Comparison of ENCODE assay signal across 17 cellular contexts in the genomic region with DNA sequence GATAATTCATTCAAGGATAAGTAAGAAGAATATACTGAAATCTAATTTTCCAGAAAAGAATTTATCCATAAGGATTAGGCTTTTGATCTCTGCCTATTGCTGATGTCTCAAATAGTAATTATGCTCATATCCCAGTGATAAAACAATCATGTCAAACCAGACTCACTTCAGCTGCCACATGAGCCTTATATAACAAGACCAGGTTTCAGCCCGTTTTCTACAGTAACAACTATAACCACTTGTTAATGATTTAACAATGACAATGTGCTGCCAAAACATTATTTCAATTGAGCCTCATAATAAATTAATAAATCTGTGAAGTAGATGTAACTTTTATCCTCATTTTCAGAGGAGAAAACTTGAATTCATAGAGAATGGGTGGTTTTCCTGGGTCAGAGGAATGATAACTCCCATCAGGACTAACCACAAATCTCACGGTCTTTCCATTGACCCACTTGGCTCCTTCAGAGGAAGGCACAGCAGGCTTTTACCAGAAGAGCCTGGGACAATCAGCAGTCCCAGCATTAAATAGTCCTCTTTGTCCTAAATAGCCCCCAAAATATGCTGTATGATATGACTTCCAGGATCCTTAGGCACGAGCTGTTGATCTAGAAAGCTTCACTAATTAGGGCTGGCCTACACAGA. TPM values are rescaled to one million over a fixed set of nuclear protein-coding genes. Genes with fewer than 3 reads are reported as not detected.
DNase-seq lines count a peak whose midpoint lies in the region; ATAC-seq, FAIRE-seq and TF ChIP-seq lines count a peak whose summit lies in the region.
"Had no signal": no experiment of that assay in that cellular context is flagged by ENCODE, and none has a peak within 500 bp of the region (broad histone marks: within the 10 kb centered on the region; RNA-seq: fewer than 3 reads in every experiment).

No MANE protein-coding gene starts in this region.

- POLR2A ChIA-PET in HepG2 (lab: Yijun Ruan, JAX) = no interaction called here

- no peaks in the 10 kb centered on the region for H3K9me3 ChIP-seq in right lobe of liver
- H3K9me3 ChIP-seq in HepG2 (ENCODE audit: low read length) = no peaks in the 10 kb centered on the region
- H3K9me3 ChIP-seq in small intestine (ENCODE audit: control insufficient read depth, low read depth) = no peaks in the 10 kb centered on the region
- H3K9me3 ChIP-seq: A549, BLaER1 had no signal

- CTCF ChIA-PET in HepG2 (lab: Yijun Ruan, JAX; ENCODE audit: low intra/inter-chr PET ratio, low total read pairs) = no interaction called here

- no peak overlapping the region for H3K4me2 ChIP-seq in HepG2 (ENCODE audit: low read depth, low read length)
- H3K4me2 ChIP-seq: BLaER1 had no signal

- TF ChIP-seq EP300 in HepG2 (IDR thresholded peaks at IDR 0.05; ENCODE audit: low read depth in 2 of 2, low read length in 2 of 2) = no peak
- TF ChIP-seq EP300 in HepG2 (CRISPR knock-in tag; IDR thresholded peaks at IDR 0.05; ENCODE audit: borderline replicate concordance) = no peak

- no peak overlapping the region for H3K4me3 ChIP-seq in right lobe of liver
- no peak overlapping the region for H3K4me3 ChIP-seq in HepG2 (replicated peaks in 1 of 3; ENCODE audit: insufficient read depth in 1 of 3, low read depth in 2 of 3, low read length in 3 of 3)
- no peak overlapping the region for H3K4me3 ChIP-seq in small intestine (ENCODE audit: low read depth in 1 of 2, low read length in 2 of 2)
- H3K4me3 ChIP-seq: A549, BLaER1 had no signal

- no peak for TF ChIP-seq POLR2A in right lobe of liver (IDR thresholded peaks at IDR 0.05)
- no peak for TF ChIP-seq POLR2A in HepG2 (IDR thresholded peaks at IDR 0.05; ENCODE audit: insufficient read depth in 1 of 2, low read depth in 2 of 2, low read length in 2 of 2)

- no peaks in the 10 kb centered on the region for H3K36me3 ChIP-seq in right lobe of liver
- H3K36me3 ChIP-seq in HepG2 (replicated peaks in 1 of 2; ENCODE audit: control insufficient read depth in 1 of 2, insufficient read depth in 2 of 2, low read length in 2 of 2) = peaks cover 4 to 6% of the 10 kb centered on the region in 2 experiments; a peak in 3 of 5 replicates
- peaks cover 2 to 3% of the 10 kb centered on the region in 2 donors for H3K36me3 ChIP-seq in small intestine (ENCODE audit: control insufficient read depth in 2 of 2, insufficient read depth in 2 of 2, low read length in 2 of 2)

- H3K79me2 ChIP-seq in HepG2 (ENCODE audit: insufficient read depth, low read length) = no peaks in the 10 kb centered on the region

- FAIRE-seq in HepG2 (lab: Jason Lieb, UNC) = no peak
- FAIRE-seq in small intestine (lab: Jason Lieb, UNC) = no peak
- FAIRE-seq: A549, HTR-8/SVneo had no signal

- no TSS peak for BruUV-seq in HepG2 (replicated peaks; lab: Mats Ljungman, UMichigan)

- intact Hi-C loops in right lobe of liver (cut with DNase I) (no loop called here), HepG2 (cut with micrococcal nuclease; ENCODE audit: unreplicated experiment) (no loop called here)

- H2AFZ ChIP-seq in HepG2 (ENCODE audit: low read length) = no peak overlapping the region

- DNase-seq in right lobe of liver (no peak), HepG2 (ENCODE audit: low spot score) (no peak), foreskin melanocyte (peak; percentile 47), left lobe of liver (ENCODE audit: low spot score) (no peak), small intestine (peak; percentile 37), AG08395 (ENCODE audit: low spot score) (no peak)
- DNase-seq: CD4-positive, alpha-beta memory T cell; DMS153; DMS79; GF-D8 had no signal

- H3K9ac ChIP-seq in HepG2 (ENCODE audit: insufficient read depth, low read depth, low read length) = no peak overlapping the region
- H3K9ac ChIP-seq: BLaER1 had no signal

- ATAC-seq in right lobe of liver (peak; percentile 61 to 87 (median 76)), HepG2 (no peak), left lobe of liver (peak; percentile 91), HG03095 (IDR thresholded peaks at IDR 0.05; ENCODE audit: unreplicated experiment) (no peak), HG03520 (IDR thresholded peaks at IDR 0.05; ENCODE audit: unreplicated experiment) (no peak)
- ATAC-seq: A549 had no signal

- in situ Hi-C loops in HepG2 (cut with HindIII; ENCODE audit: extremely low pct_ligation_motif_present, low pct_unique_long_range_greater_than_20kb) = no loop called here

- no peaks in the 10 kb centered on the region for H4K20me1 ChIP-seq in HepG2 (ENCODE audit: insufficient read depth, low read length)

- TF ChIP-seq CTCF in right lobe of liver (IDR thresholded peaks at IDR 0.05) (no peak), HepG2 (CRISPR knock-in tag; IDR thresholded peaks at IDR 0.05) (no peak)

- H3K27ac ChIP-seq in right lobe of liver (peak overlapping the region in 1 of 3 donors; percentile 7), HepG2 (ENCODE audit: extremely low read length, insufficient read depth, low read length) (no peak overlapping the region), small intestine (ENCODE audit: low read depth in 1 of 2, low read length in 1 of 2) (no peak overlapping the region)
- H3K27ac ChIP-seq: 22Rv1, BLaER1 had no signal

- no peaks in the 10 kb centered on the region for H3K27me3 ChIP-seq in right lobe of liver
- H3K27me3 ChIP-seq in HepG2 (ENCODE audit: control insufficient read depth in 1 of 2, insufficient read depth in 2 of 2, low read length in 2 of 2) = no peaks in the 10 kb centered on the region
- H3K27me3 ChIP-seq in small intestine (ENCODE audit: control insufficient read depth in 2 of 2, insufficient read depth in 2 of 2, low read length in 2 of 2) = no peaks in the 10 kb centered on the region
- H3K27me3 ChIP-seq: BLaER1 had no signal

- 35% methylated on average over 3 of the region's 3 CpGs for WGBS in right lobe of liver (ENCODE audit: insufficient coverage, low coverage, low lambda C conversion rate, missing lambda C conversion rate)
- WGBS in HepG2 (ENCODE audit: low lambda C conversion rate) = 98% methylated on average over 3 of the region's 3 CpGs
- 14 to 54% (median 40%) methylated on average over 3 of the region's 3 CpGs for WGBS in small intestine, 3 donors

- TF ChIP-seq RAD21 in HepG2 (CRISPR knock-in tag; IDR thresholded peaks at IDR 0.05) = no peak

- H3K4me1 ChIP-seq in right lobe of liver (peaks cover 0 to 15% (median 0%) of the 10 kb centered on the region in 4 donors), HepG2 (ENCODE audit: insufficient read depth, low read length) (no peaks in the 10 kb centered on the region), small intestine (ENCODE audit: control insufficient read depth in 2 of 2, insufficient read depth in 1 of 2, low read depth in 1 of 2, low read length in 1 of 2) (peaks cover 0 to 8% of the 10 kb centered on the region in 2 donors)

TF ChIP-seq in HepG2, 621 proteins besides CTCF, POLR2A, EP300 and RAD21:
- TF ChIP-seq ZNF335 (CRISPR knock-in tag; IDR thresholded peaks at IDR 0.05) (no peak), ZNF251 (CRISPR knock-in tag; IDR thresholded peaks at IDR 0.05) (no peak), SMYD3 (CRISPR knock-in tag; IDR thresholded peaks at IDR 0.05) (no peak)

RNA-seq across cellular contexts. Expression of gene SLIT1, which starts 42.5 kb away (rescaled TPM):
- under 1 TPM in 5 of 6 experiments, not detected in 1; 0.04 to 0.29 (median 0.12) TPM for total RNA-seq in right lobe of liver
- total RNA-seq in HepG2 (2016; rRNA removed; fragmentation: Illumina TruSeq; extraction: Trizol) = 0.07 and 0.33 TPM in 2 replicates
- total RNA-seq in HepG2 (2016; cell fraction: cytosol; rRNA removed; fragmentation: Illumina TruSeq; extraction: Trizol; ENCODE audit: low read depth) = 0.09 TPM in 1 of 2 replicates, not detected in the other
- total RNA-seq in HepG2 (2016; cell fraction: insoluble cytoplasmic fraction; rRNA removed; fragmentation: Illumina TruSeq; extraction: Trizol) = 0.03 and 0.06 TPM in 2 replicates
- total RNA-seq in HepG2 (2016; cell fraction: membrane; rRNA removed; fragmentation: Illumina TruSeq; extraction: Trizol) = 0.07 and 0.09 TPM in 2 replicates
- total RNA-seq in HepG2 (2016; cell fraction: nucleus; rRNA removed; fragmentation: Illumina TruSeq; extraction: Trizol) = 0.43 and 0.72 TPM in 2 replicates
- polyA plus RNA-seq in HepG2 (2011; rRNA removed) = 0.09 and 0.22 TPM in 2 replicates
- polyA plus RNA-seq in HepG2 (2011; cell fraction: cytosol; rRNA removed) = 0.05 TPM in 2 replicates
- 0.52 and 0.96 TPM in 2 replicates for polyA plus RNA-seq in HepG2 (2011; cell fraction: nucleus; rRNA removed)
- polyA plus RNA-seq in HepG2 (2012) = 0.17 and 0.23 TPM in 2 replicates
- polyA plus RNA-seq in HepG2 (2016; cell fraction: cytosol; fragmentation: Illumina TruSeq; extraction: Trizol; ENCODE audit: low read depth) = 0.12 TPM in 1 of 2 replicates, not detected in the other
- polyA plus RNA-seq in HepG2 (2016; cell fraction: insoluble cytoplasmic fraction; fragmentation: Illumina TruSeq; extraction: Trizol; ENCODE audit: low read depth) = 0.17 TPM in 1 of 2 replicates, not detected in the other
- polyA plus RNA-seq in HepG2 (2016; cell fraction: membrane; fragmentation: Illumina TruSeq; extraction: Trizol; ENCODE audit: low read depth) = 0.05 TPM in 1 of 2 replicates, not detected in the other
- 0.11 TPM in 1 of 2 replicates, not detected in the other for polyA plus RNA-seq in HepG2 (2016; cell fraction: nucleus; fragmentation: Illumina TruSeq; extraction: Trizol; ENCODE audit: insufficient read depth, low read depth)
- polyA minus RNA-seq in HepG2 (2011; rRNA and poly(A)+ RNA removed; ENCODE audit: low replicate concordance) = 0.05 and 2.2 TPM in 2 replicates
- 0.59 TPM in 1 of 2 replicates, not detected in the other for polyA minus RNA-seq in HepG2 (2011; cell fraction: cytosol; rRNA and poly(A)+ RNA removed)
- polyA minus RNA-seq in HepG2 (2011; cell fraction: nucleus; rRNA and poly(A)+ RNA removed) = 1.6 and 1.8 TPM in 2 replicates
- total RNA-seq in left lobe of liver = 0.08 TPM
- polyA plus RNA-seq in small intestine = under 1 TPM in 2 of 3 donors, not detected in 1; under 0.01 to 0.40 TPM
- polyA plus RNA-seq: IgD-negative memory B cell had no signal

Comparison
In these comparisons a context has a peak if more than half of its experiments do, and no peak if none do; other contexts are left out.
1. ATAC-seq: peak in right lobe of liver (4 of 4) and left lobe of liver (single experiment); none in HepG2 (single experiment), HG03095 (single experiment) and HG03520 (single experiment).
2. DNase-seq: peak in foreskin melanocyte (single experiment) and small intestine (single experiment); none in right lobe of liver (0 of 3), HepG2 (single experiment), left lobe of liver (single experiment) and AG08395 (single experiment).